ENCODE assay signal across 12 cellular contexts in genomic region chr3:186536883-186537553, GRCh38. TPM values are rescaled to one million over a fixed set of nuclear protein-coding genes. Genes with fewer than 3 reads are reported as not detected.
DNase-seq lines count a peak whose midpoint lies in the region; ATAC-seq lines count a peak whose summit lies in the region.
"Had no signal": no experiment of that assay in that cellular context is flagged by ENCODE, and none has a peak within 500 bp of the region (broad histone marks: within the 10 kb centered on the region; RNA-seq: fewer than 3 reads in every experiment).

No MANE protein-coding gene starts in this region.

- H3K36me3 Mint-ChIP-seq in T-helper 17 cell (ENCODE audit: low read depth), result no peaks in the 10 kb centered on the region
- no peaks in the 10 kb centered on the region for H3K36me3 Mint-ChIP-seq in effector memory CD8-positive, alpha-beta T cell (ENCODE audit: insufficient read depth)

- no peaks in the 10 kb centered on the region for H3K27me3 Mint-ChIP-seq in T-helper 17 cell
- H3K27me3 Mint-ChIP-seq in effector memory CD8-positive, alpha-beta T cell, result no peaks in the 10 kb centered on the region
- H3K27me3 Mint-ChIP-seq: CD4-positive, alpha-beta T cell had no signal

- peak overlapping the region; percentile 95 for H3K27ac Mint-ChIP-seq in T-helper 17 cell
- peak overlapping the region; percentile 8 to 61 for H3K27ac Mint-ChIP-seq in effector memory CD8-positive, alpha-beta T cell
- H3K27ac Mint-ChIP-seq: CD4-positive, alpha-beta T cell had no signal

- ATAC-seq in T-helper 17 cell (no peak), HG02798 (IDR thresholded peaks at IDR 0.05; ENCODE audit: poor library complexity, unreplicated experiment) (no peak), esophagus mucosa (no peak)
- no peak for ATAC-seq in effector memory CD8-positive, alpha-beta T cell (replicated peaks)

- no peaks in the 10 kb centered on the region for H3K9me3 ChIP-seq in T-helper 17 cell (ENCODE audit: control insufficient read depth, low read length, poor library complexity, severe bottlenecking)
- H3K9me3 ChIP-seq: esophagus squamous epithelium, Peyer's patch had no signal

- DNase-seq in AG08395 (ENCODE audit: low spot score), result peak; percentile 15
- peak; percentile 24 for DNase-seq in GF-D8 (lab: John Stamatoyannopoulos, UW)
- no peak for DNase-seq in T-helper 17 cell
- DNase-seq in effector memory CD8-positive, alpha-beta T cell, result no peak
- no peak for DNase-seq in stimulated activated naive CD4-positive, alpha-beta T cell treated with Interleukin-2 at 50 U/mL for 16 hours (lab: John Stamatoyannopoulos, UW)
- DNase-seq in D341Med (ENCODE audit: low spot score), result no peak
- DNase-seq: CD4-positive, alpha-beta T cell; esophagus squamous epithelium; Peyer's patch; stimulated activated CD4-positive, alpha-beta T cell treated with anti-CD3 and anti-CD28 coated beads, Interleukin-4, amount 100 ng/mL, for 24 hours had no signal

- H3K4me1 Mint-ChIP-seq in T-helper 17 cell, result peaks cover 33% of the 10 kb centered on the region
- peaks cover 17 to 27% of the 10 kb centered on the region in 2 donors for H3K4me1 Mint-ChIP-seq in effector memory CD8-positive, alpha-beta T cell (ENCODE audit: low read depth in 2 of 2)

- H3K9me3 Mint-ChIP-seq in effector memory CD8-positive, alpha-beta T cell, result no peaks in the 10 kb centered on the region
- H3K9me3 Mint-ChIP-seq: CD4-positive, alpha-beta T cell had no signal

- no peak overlapping the region for H3K4me3 Mint-ChIP-seq in T-helper 17 cell
- H3K4me3 Mint-ChIP-seq in effector memory CD8-positive, alpha-beta T cell, result no peak overlapping the region
- H3K4me3 Mint-ChIP-seq: CD4-positive, alpha-beta T cell had no signal

RNA-seq across cellular contexts. Expression of gene CRYGS, which starts 7.2 kb away (rescaled TPM):
- 1 to 10 TPM; 2.7 to 4.3 TPM for total RNA-seq in T-helper 17 cell
- total RNA-seq in esophagus mucosa, result 1.2 TPM

RNA-seq across cellular contexts. Expression of gene TBCCD1, which starts 30.1 kb away (rescaled TPM):
- total RNA-seq in T-helper 17 cell (10 to 100 TPM; 12.9 to 14.2 TPM), esophagus mucosa (6.6 TPM)

RNA-seq across cellular contexts. Expression of gene DNAJB11, which starts 33.5 kb away (rescaled TPM):
- total RNA-seq in T-helper 17 cell (100 to 1,000 TPM in 1 of 2 donors, 10 to 100 TPM in 1; 83.4 to 101 TPM), esophagus mucosa (24.0 TPM)

Comparison
In these comparisons a context has a peak if more than half of its experiments do, and no peak if none do; other contexts are left out.
1. DNase-seq: peak in AG08395 (single experiment) and GF-D8 (single experiment); none in T-helper 17 cell (0 of 3), effector memory CD8-positive, alpha-beta T cell (0 of 3), stimulated activated naive CD4-positive, alpha-beta T cell treated with Interleukin-2 at 50 U/mL for 16 hours (single experiment) and D341Med (single experiment).